1 cellular context compared by ENCODE assay signal in genomic region chr17:81034779-81035388, GRCh38.
A peak's percentile ranks its signal among the peaks of the same experiment; 100 is the strongest.
TF ChIP-seq lines count a peak whose summit lies in the region.

Gene BAIAP2 (plus strand): TSS chr17:81035151. CDS start chr17:81035255, 104 bp downstream.

TF ChIP-seq in HepG2, 621 proteins besides CTCF, POLR2A, EP300 and RAD21 (continued from another document and continues in another):
- no peak for TF ChIP-seq ZNF414 (CRISPR knock-in tag; IDR thresholded peaks at IDR 0.05)
- no peak for TF ChIP-seq ZNF614 (CRISPR knock-in tag; IDR thresholded peaks at IDR 0.05; ENCODE audit: borderline replicate concordance)
- TF ChIP-seq ZNF556 (CRISPR knock-in tag; IDR thresholded peaks at IDR 0.05; ENCODE audit: borderline replicate concordance) = no peak
- no peak for TF ChIP-seq THAP7 (CRISPR knock-in tag; IDR thresholded peaks at IDR 0.05)
- no peak for TF ChIP-seq ZNF543 (CRISPR knock-in tag; IDR thresholded peaks at IDR 0.05)
- TF ChIP-seq REPIN1 (CRISPR knock-in tag; IDR thresholded peaks at IDR 0.05; ENCODE audit: borderline replicate concordance, low read depth) = no peak
- no peak for TF ChIP-seq KAT2B (IDR thresholded peaks at IDR 0.05; ENCODE audit: borderline replicate concordance, low read depth, low read length)
- 0 out of 2 replicates have a peak, but pooled peaks have one; percentile 46 for TF ChIP-seq CENPT (CRISPR knock-in tag; IDR thresholded peaks at IDR 0.05; ENCODE audit: low read depth)
- TF ChIP-seq NONO (IDR thresholded peaks at IDR 0.05) = no peak
- TF ChIP-seq NONO (CRISPR knock-in tag; conservative IDR thresholded peaks at IDR 0.05) = peak; percentile 51; the same call in 1 of the 2 replicates
- TF ChIP-seq ZNF792 (CRISPR knock-in tag; IDR thresholded peaks at IDR 0.05) = peak; percentile 77
- no peak for TF ChIP-seq REXO4 (CRISPR knock-in tag; IDR thresholded peaks at IDR 0.05; ENCODE audit: borderline replicate concordance)
- TF ChIP-seq ARNTL (CRISPR knock-in tag; IDR thresholded peaks at IDR 0.05) = no peak
- no peak for TF ChIP-seq NPAS2 (CRISPR knock-in tag; IDR thresholded peaks at IDR 0.05; ENCODE audit: borderline replicate concordance)
- 0 out of 2 replicates have a peak, but pooled peaks have one; percentile 76 for TF ChIP-seq ZBTB42 (CRISPR knock-in tag; IDR thresholded peaks at IDR 0.05)
- 0 out of 2 replicates have a peak, but pooled peaks have one; percentile 24 for TF ChIP-seq ZNF816 (CRISPR knock-in tag; IDR thresholded peaks at IDR 0.05; ENCODE audit: borderline replicate concordance)
- TF ChIP-seq MAF1 (CRISPR knock-in tag; IDR thresholded peaks at IDR 0.05; ENCODE audit: borderline replicate concordance) = no peak
- TF ChIP-seq NR3C1 (CRISPR knock-in tag; IDR thresholded peaks at IDR 0.05) = no peak
- TF ChIP-seq ZNF703 (CRISPR knock-in tag; IDR thresholded peaks at IDR 0.05; ENCODE audit: borderline replicate concordance) = no peak
- TF ChIP-seq ZNF12 (CRISPR knock-in tag; IDR thresholded peaks at IDR 0.05) = no peak
- no peak for TF ChIP-seq ZNF660 (CRISPR knock-in tag; IDR thresholded peaks at IDR 0.05; ENCODE audit: borderline replicate concordance, low read depth)
- no peak for TF ChIP-seq SMYD3 (CRISPR knock-in tag; IDR thresholded peaks at IDR 0.05)
- peak; percentile 62; the same call in 1 of the 2 replicates for TF ChIP-seq MXD1 (CRISPR knock-in tag; IDR thresholded peaks at IDR 0.05)
- no peak; the same call in 1 of the 2 replicates for TF ChIP-seq KAT7 (CRISPR knock-in tag; IDR thresholded peaks at IDR 0.05; ENCODE audit: borderline replicate concordance)
- no peak for TF ChIP-seq AGO2 (optimal IDR thresholded peaks at IDR 0.05; ENCODE audit: low read depth, low read length)
- TF ChIP-seq PPARG (CRISPR knock-in tag; conservative IDR thresholded peaks at IDR 0.05) = no peak
- peak; percentile 84; the same call in 1 of the 2 replicates for TF ChIP-seq DNMT3B (CRISPR knock-in tag; conservative IDR thresholded peaks at IDR 0.05)
- peak; percentile 79 for TF ChIP-seq ZBTB7B (CRISPR knock-in tag; IDR thresholded peaks at IDR 0.05)
- no peak for TF ChIP-seq ZNF17 (CRISPR knock-in tag; IDR thresholded peaks at IDR 0.05)
- TF ChIP-seq AKAP8 (CRISPR knock-in tag; IDR thresholded peaks at IDR 0.05) = peak; percentile 60; the same call in 1 of the 2 replicates
- peak; percentile 86; the same call in 1 of the 2 replicates for TF ChIP-seq ZNF225 (CRISPR knock-in tag; IDR thresholded peaks at IDR 0.05)
- TF ChIP-seq HCFC1 (IDR thresholded peaks at IDR 0.05; ENCODE audit: low read depth, low read length) = 0 out of 2 replicates have a peak, but pooled peaks have one; percentile 14
- TF ChIP-seq ZNF496 (CRISPR knock-in tag; IDR thresholded peaks at IDR 0.05; ENCODE audit: insufficient replicate concordance) = no peak
- TF ChIP-seq ZNF878 (CRISPR knock-in tag; IDR thresholded peaks at IDR 0.05) = 0 out of 2 replicates have a peak, but pooled peaks have one; percentile 47
- no peak for TF ChIP-seq NFKBIZ (CRISPR knock-in tag; IDR thresholded peaks at IDR 0.05)
- TF ChIP-seq YY1 (IDR thresholded peaks at IDR 0.05; ENCODE audit: insufficient read depth, insufficient replicate concordance, low read depth, low read length) = peak; percentile 46
- no peak for TF ChIP-seq TMF1 (CRISPR knock-in tag; IDR thresholded peaks at IDR 0.05; ENCODE audit: low read depth)
- TF ChIP-seq DMAP1 (CRISPR knock-in tag; IDR thresholded peaks at IDR 0.05) = no peak
- peak; percentile 53 for TF ChIP-seq TBL1XR1 (IDR thresholded peaks at IDR 0.05; ENCODE audit: borderline replicate concordance, low read length, partially characterized antibody)
- TF ChIP-seq ZNF720 (CRISPR knock-in tag; IDR thresholded peaks at IDR 0.05) = no peak
- TF ChIP-seq ZNF570 (CRISPR knock-in tag; IDR thresholded peaks at IDR 0.05; ENCODE audit: borderline replicate concordance) = no peak
- no peak for TF ChIP-seq ZNF616 (CRISPR knock-in tag; IDR thresholded peaks at IDR 0.05; ENCODE audit: low read depth)
- 0 out of 2 replicates have a peak, but pooled peaks have one; percentile 24 for TF ChIP-seq MTERF4 (CRISPR knock-in tag; IDR thresholded peaks at IDR 0.05)
- no peak for TF ChIP-seq KLF12 (CRISPR knock-in tag; IDR thresholded peaks at IDR 0.05; ENCODE audit: borderline replicate concordance)
- peak; percentile 62 for TF ChIP-seq HDAC1 (CRISPR knock-in tag; IDR thresholded peaks at IDR 0.05)
- no peak for TF ChIP-seq NR2F6 (IDR thresholded peaks at IDR 0.05)
- peak; percentile 34; the same call in 1 of the 2 replicates for TF ChIP-seq NR2F6 (CRISPR knock-in tag; IDR thresholded peaks at IDR 0.05)
- TF ChIP-seq ZBTB14 (CRISPR knock-in tag; IDR thresholded peaks at IDR 0.05) = peak; percentile 90
- TF ChIP-seq KDM1A (CRISPR knock-in tag; IDR thresholded peaks at IDR 0.05) = no peak
- TF ChIP-seq HOMEZ (CRISPR knock-in tag; IDR thresholded peaks at IDR 0.05; ENCODE audit: low read depth) = 0 out of 2 replicates have a peak, but pooled peaks have one; percentile 19
- TF ChIP-seq KIAA2018 (CRISPR knock-in tag; IDR thresholded peaks at IDR 0.05; ENCODE audit: borderline replicate concordance) = no peak
- TF ChIP-seq RFX3 (CRISPR knock-in tag; IDR thresholded peaks at IDR 0.05) = peak; percentile 59
- peak; percentile 71; the same call in 1 of the 2 replicates for TF ChIP-seq SATB2 (CRISPR knock-in tag; IDR thresholded peaks at IDR 0.05)
- no peak for TF ChIP-seq ZNF382 (CRISPR knock-in tag; IDR thresholded peaks at IDR 0.05; ENCODE audit: borderline replicate concordance)
- no peak; the same call in 1 of the 2 replicates for TF ChIP-seq TFDP2 (CRISPR knock-in tag; IDR thresholded peaks at IDR 0.05)
- TF ChIP-seq ZBTB43 (CRISPR knock-in tag; conservative IDR thresholded peaks at IDR 0.05) = no peak
- TF ChIP-seq ZNF24 (IDR thresholded peaks at IDR 0.05) = no peak
